In the genomic region with DNA sequence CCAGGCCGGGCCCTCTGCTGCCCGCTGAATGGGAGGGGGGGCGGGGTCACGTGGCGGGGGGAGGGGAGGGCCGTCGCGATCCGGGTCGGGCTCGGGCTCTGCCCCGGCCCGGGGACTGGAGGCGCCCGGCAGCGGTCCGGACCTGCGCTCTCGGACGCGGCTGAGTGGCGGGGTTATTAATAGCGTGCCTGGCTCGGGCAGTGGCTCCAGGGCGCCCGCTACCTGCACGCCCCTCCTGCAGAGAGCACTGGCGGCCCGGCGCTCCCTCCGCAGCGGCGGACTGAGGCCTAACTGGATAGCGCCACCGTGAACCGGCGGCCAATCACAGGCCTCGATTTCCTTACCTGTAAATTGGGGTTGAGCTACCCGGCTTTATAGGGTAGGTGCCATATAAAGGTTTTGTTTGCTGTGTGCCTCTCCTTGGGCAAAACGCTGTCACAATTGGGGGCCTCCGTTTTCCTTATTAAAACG, we compare ENCODE assay signal across 8 cellular contexts. TPM values are rescaled to one million over a fixed set of nuclear protein-coding genes. Genes with fewer than 3 reads are reported as not detected.
A peak's percentile ranks its signal among the peaks of the same experiment; 100 is the strongest.
DNase-seq lines count a peak whose midpoint lies in the region; ATAC-seq and TF ChIP-seq lines count a peak whose summit lies in the region.

No MANE protein-coding gene starts in this region.

- H3K27me3 ChIP-seq in MG63 (no peaks in the 10 kb centered on the region), thoracic aorta (replicated peaks; ENCODE audit: insufficient read depth) (no peaks in the 10 kb centered on the region)
- no peaks in the 10 kb centered on the region for H3K27me3 ChIP-seq in CD8-positive, alpha-beta memory T cell (ENCODE audit: insufficient read depth, low read length, poor library complexity, severe bottlenecking)

- H3K4me3 Mint-ChIP-seq in chondrocyte (ENCODE audit: unreplicated experiment): peak overlapping the region; percentile 33
- H3K4me3 Mint-ChIP-seq in CD8-positive, alpha-beta memory T cell: peak overlapping the region in 1 of 7 donors; percentile 6

- H3K9me3 ChIP-seq in MG63: no peaks in the 10 kb centered on the region
- H3K9me3 ChIP-seq in thoracic aorta: no peaks in the 10 kb centered on the region
- H3K9me3 ChIP-seq in CD8-positive, alpha-beta memory T cell (ENCODE audit: low read length): no peaks in the 10 kb centered on the region

- POLR2A ChIA-PET in CD8-positive, alpha-beta memory T cell (lab: Charles Lee): no interaction called here

- intact Hi-C loops in left colon (cut with DNase I, micrococcal nuclease): no loop called here

- H3K27ac Mint-ChIP-seq in chondrocyte (ENCODE audit: unreplicated experiment): peak overlapping the region; percentile 73
- H3K27ac Mint-ChIP-seq in CD8-positive, alpha-beta memory T cell: no peak overlapping the region

- H3K9me3 Mint-ChIP-seq in chondrocyte (ENCODE audit: low read depth): no peaks in the 10 kb centered on the region
- no peaks in the 10 kb centered on the region for H3K9me3 Mint-ChIP-seq in CD8-positive, alpha-beta memory T cell

- CTCF ChIA-PET in CD8-positive, alpha-beta memory T cell (lab: Charles Lee): interaction anchor here (1.2 to 1.4 kb wide), 2 partner anchors 8 to 94 kb away, joined by 4 read pairs; no protein-coding TSS in a partner anchor

- TF ChIP-seq CTCF in chondrocyte (IDR thresholded peaks at IDR 0.05) (peak; percentile 14), thoracic aorta (IDR thresholded peaks at IDR 0.05) (no peak)

- H3K4me1 Mint-ChIP-seq in chondrocyte (ENCODE audit: low read depth): peaks cover 75% of the 10 kb centered on the region
- peaks cover 13 to 21% (median 17%) of the 10 kb centered on the region in 3 donors for H3K4me1 Mint-ChIP-seq in CD8-positive, alpha-beta memory T cell

- peaks cover 61 to 91% of the 10 kb centered on the region in 2 donors for H3K4me1 ChIP-seq in thoracic aorta (ENCODE audit: control insufficient read depth in 1 of 2, low read depth in 2 of 2)
- H3K4me1 ChIP-seq in CD8-positive, alpha-beta memory T cell (ENCODE audit: insufficient read depth, low read length): peaks cover 26% of the 10 kb centered on the region

- H3K36me3 ChIP-seq in MG63 (peaks cover 5% of the 10 kb centered on the region; the same call in 1 of the 2 replicates), thoracic aorta (no peaks in the 10 kb centered on the region)
- no peaks in the 10 kb centered on the region for H3K36me3 ChIP-seq in CD8-positive, alpha-beta memory T cell (ENCODE audit: insufficient read depth, low read length)

- H3K4me3 ChIP-seq in MG63 (peak overlapping the region; percentile 41), thoracic aorta (peak overlapping the region; percentile 69)
- no peak overlapping the region for H3K4me3 ChIP-seq in CD8-positive, alpha-beta memory T cell (ENCODE audit: low read length)

- no peaks in the 10 kb centered on the region for H3K27me3 Mint-ChIP-seq in chondrocyte (ENCODE audit: low read depth)
- H3K27me3 Mint-ChIP-seq in CD8-positive, alpha-beta memory T cell: no peaks in the 10 kb centered on the region

- H3K36me3 Mint-ChIP-seq in chondrocyte (ENCODE audit: low read depth): no peaks in the 10 kb centered on the region
- no peaks in the 10 kb centered on the region for H3K36me3 Mint-ChIP-seq in CD8-positive, alpha-beta memory T cell

- ATAC-seq in left colon (peak; percentile 60), thoracic aorta (ENCODE audit: insufficient number of reproducible peaks, low FRiP score, low read depth) (peak; percentile 35), HG02678 (IDR thresholded peaks at IDR 0.05; ENCODE audit: unreplicated experiment) (no peak)

- peak; percentile 93 for DNase-seq in DMS53 (lab: John Stamatoyannopoulos, UW)
- DNase-seq in MG63: no peak
- no peak for DNase-seq in chondrocyte (ENCODE audit: low spot score)
- DNase-seq in left colon: peak; percentile 70 to 73
- DNase-seq in thoracic aorta (ENCODE audit: low spot score): no peak
- DNase-seq in CD8-positive, alpha-beta memory T cell: no peak
- DNase-seq in NAMALWA (ENCODE audit: low spot score): no peak

- peak overlapping the region; percentile 94 to 97 for H3K27ac ChIP-seq in thoracic aorta
- no peak overlapping the region for H3K27ac ChIP-seq in CD8-positive, alpha-beta memory T cell (ENCODE audit: low read depth, low read length)

RNA-seq across cellular contexts. Expression of a gene that starts 28.0 kb away (rescaled TPM):
- total RNA-seq in MG63 (2014; rRNA removed; shearing (Covaris generic); ENCODE audit: low replicate concordance): 10.4 and 11.5 TPM in 2 replicates
- 61.6 to 86.7 TPM (median 61.8 TPM) in 3 replicates for total RNA-seq in chondrocyte
- 10 to 100 TPM; 21.5 to 25.2 TPM for total RNA-seq in left colon
- 10 to 100 TPM; 38.3 to 55.4 TPM for total RNA-seq in thoracic aorta
- 10 to 100 TPM; 11.5 TPM for total RNA-seq in CD8-positive, alpha-beta memory T cell
- 1.9 TPM for polyA plus RNA-seq in CD8-positive, alpha-beta memory T cell

RNA-seq across cellular contexts. Expression of a gene that starts 59.1 kb away (rescaled TPM):
- total RNA-seq in MG63 (2014; rRNA removed; shearing (Covaris generic); ENCODE audit: low replicate concordance): not detected in 2 replicates
- total RNA-seq in chondrocyte: not detected in 3 replicates
- total RNA-seq in left colon: 1 to 10 TPM; 1.6 to 2.2 TPM
- total RNA-seq in thoracic aorta: 10 to 100 TPM; 17.0 to 21.5 TPM
- total RNA-seq in CD8-positive, alpha-beta memory T cell: 1 to 10 TPM; 1.6 to 1.8 TPM
- 49.6 TPM for polyA plus RNA-seq in CD8-positive, alpha-beta memory T cell

Comparison
In these comparisons a context has a peak if more than half of its experiments do, and no peak if none do; other contexts are left out.
1. DNase-seq: peak in DMS53 (single experiment) and left colon (2 of 2); none in MG63 (single experiment), chondrocyte (single experiment), thoracic aorta (single experiment), CD8-positive, alpha-beta memory T cell (0 of 5) and NAMALWA (single experiment).
2. RNA of a gene that starts 59.1 kb away (total RNA-seq): 17.0 to 21.5 TPM in thoracic aorta; 1.6 to 2.2 TPM in left colon, 1.6 to 1.8 TPM in CD8-positive, alpha-beta memory T cell, not detected in MG63 and not detected in chondrocyte; every median in the first group is over 4 times any median in the second.